ENCODE assay signal across 1 cellular context in genomic region chr1:38941527-38942019, GRCh38.
TF ChIP-seq lines count a peak whose summit lies in the region.

Gene RHBDL2, minus strand, starts transcription at chr1:38941830. Its CDS starts 22,618 bp downstream, at chr1:38919212.

TF ChIP-seq in HepG2, 621 proteins besides CTCF, POLR2A, EP300 and RAD21 (continued from another document):
- TF ChIP-seq ZFP82 (CRISPR knock-in tag; IDR thresholded peaks at IDR 0.05; ENCODE audit: borderline replicate concordance) (no peak), NFIC (IDR thresholded peaks at IDR 0.05; ENCODE audit: low read length) (no peak), ARHGAP35 (CRISPR knock-in tag; IDR thresholded peaks at IDR 0.05; ENCODE audit: borderline replicate concordance) (no peak), PTBP1 (IDR thresholded peaks at IDR 0.05; ENCODE audit: low read depth, low read length, poor library complexity, severe bottlenecking) (no peak), MTA1 (CRISPR knock-in tag; IDR thresholded peaks at IDR 0.05; ENCODE audit: borderline replicate concordance) (peak; percentile 65; the same call in 1 of the 2 replicates), SCMH1 (CRISPR knock-in tag; IDR thresholded peaks at IDR 0.05; ENCODE audit: borderline replicate concordance) (no peak), ZNF713 (CRISPR knock-in tag; IDR thresholded peaks at IDR 0.05) (no peak), TRAFD1 (CRISPR knock-in tag; IDR thresholded peaks at IDR 0.05; ENCODE audit: borderline replicate concordance) (no peak), MEIS1 (CRISPR knock-in tag; IDR thresholded peaks at IDR 0.05; ENCODE audit: borderline replicate concordance) (0 out of 2 replicates have a peak, but pooled peaks have one; percentile 46), KLF15 (CRISPR knock-in tag; IDR thresholded peaks at IDR 0.05; ENCODE audit: borderline replicate concordance) (no peak), TFAP4 (IDR thresholded peaks at IDR 0.05; ENCODE audit: borderline replicate concordance, low read depth) (peak; percentile 28; the same call in 1 of the 2 replicates), SKI (IDR thresholded peaks at IDR 0.05; ENCODE audit: partially characterized antibody) (no peak), ZNF710 (CRISPR knock-in tag; IDR thresholded peaks at IDR 0.05; ENCODE audit: borderline replicate concordance) (no peak), DRAP1 (CRISPR knock-in tag; IDR thresholded peaks at IDR 0.05) (peak; percentile 33; the same call in 1 of the 2 replicates), ISL2 (CRISPR knock-in tag; IDR thresholded peaks at IDR 0.05) (no peak), ZNF768 (CRISPR knock-in tag; IDR thresholded peaks at IDR 0.05) (no peak), ATF3 (CRISPR knock-in tag; IDR thresholded peaks at IDR 0.05) (no peak), ZNF30 (CRISPR knock-in tag; IDR thresholded peaks at IDR 0.05) (no peak), ZFX (CRISPR knock-in tag; IDR thresholded peaks at IDR 0.05; ENCODE audit: low read depth) (no peak; the same call in 1 of the 2 replicates), ZNF275 (CRISPR knock-in tag; IDR thresholded peaks at IDR 0.05; ENCODE audit: borderline replicate concordance) (no peak), ZBTB37 (CRISPR knock-in tag; IDR thresholded peaks at IDR 0.05) (no peak), TP53 (CRISPR knock-in tag; conservative IDR thresholded peaks at IDR 0.05) (no peak), PHF8 (CRISPR knock-in tag; IDR thresholded peaks at IDR 0.05) (peak; percentile 51; the same call in 1 of the 2 replicates), RFX3 (CRISPR knock-in tag; IDR thresholded peaks at IDR 0.05) (no peak), CBX1 (IDR thresholded peaks at IDR 0.05; ENCODE audit: low read depth) (no peak), PREB (CRISPR knock-in tag; IDR thresholded peaks at IDR 0.05) (no peak), ZNF101 (CRISPR knock-in tag; IDR thresholded peaks at IDR 0.05; ENCODE audit: borderline replicate concordance, low read depth) (no peak), MEIS2 (CRISPR knock-in tag; IDR thresholded peaks at IDR 0.05) (no peak), BCLAF1 (IDR thresholded peaks at IDR 0.05) (no peak)
